10 cellular contexts compared by ENCODE assay signal in genomic region chr10:71750124-71750841, GRCh38. TPM values are rescaled to one million over a fixed set of nuclear protein-coding genes. Genes with fewer than 3 reads are reported as not detected.
DNase-seq lines count a peak whose midpoint lies in the region; ATAC-seq, FAIRE-seq and TF ChIP-seq lines count a peak whose summit lies in the region.
"Had no signal": no experiment of that assay in that cellular context is flagged by ENCODE, and none has a peak within 500 bp of the region (broad histone marks: within the 10 kb centered on the region; RNA-seq: fewer than 3 reads in every experiment).

No MANE protein-coding gene starts in this region.

- TF ChIP-seq POLR2A in HepG2 (IDR thresholded peaks at IDR 0.05; ENCODE audit: insufficient read depth in 1 of 2, low read depth in 2 of 2, low read length in 2 of 2) = no peak
- no peak for TF ChIP-seq POLR2A in vagina (IDR thresholded peaks at IDR 0.05)

- H3K79me2 ChIP-seq in HepG2 (ENCODE audit: insufficient read depth, low read length) = no peaks in the 10 kb centered on the region

- 91% methylated on average over 15 of the region's 15 CpGs for WGBS in liver
- 64% methylated on average over 8 of the region's 15 CpGs for WGBS in HepG2 (ENCODE audit: low lambda C conversion rate)

- no peak overlapping the region for H2AFZ ChIP-seq in HepG2 (ENCODE audit: low read length)
- H2AFZ ChIP-seq: PC-9 had no signal

- intact Hi-C loops in HepG2 (cut with micrococcal nuclease; ENCODE audit: unreplicated experiment) = no loop called here
- intact Hi-C loops in vagina (cut with DNase I) = no loop called here
- intact Hi-C loops in tibial artery (cut with DNase I; ENCODE audit: low total_unique reads) = no loop called here

- BruUV-seq in HepG2 (replicated peaks; lab: Mats Ljungman, UMichigan) = no TSS peak

- no peak overlapping the region for H3K4me3 Mint-ChIP-seq in activated CD4-positive, alpha-beta memory T cell treated with anti-CD3 and anti-CD28 coated beads, Interleukin-2, amount 10 ng/mL, durations not matched to agents 7 days and 5 days
- peak overlapping the region; percentile 36 to 85 (median 49) for H3K4me3 Mint-ChIP-seq in immature natural killer cell

- H3K27ac ChIP-seq in liver (ENCODE audit: low read depth in 1 of 2, low read length in 2 of 2) (peak overlapping the region; percentile 29 to 38), HepG2 (ENCODE audit: extremely low read length, insufficient read depth, low read length) (no peak overlapping the region), vagina (peak overlapping the region; percentile 75), tibial artery (peak overlapping the region in 1 of 2 donors; percentile 57)
- H3K27ac ChIP-seq: PC-9 had no signal

- no peak for TF ChIP-seq RAD21 in liver (IDR thresholded peaks at IDR 0.05)
- TF ChIP-seq RAD21 in HepG2 (CRISPR knock-in tag; IDR thresholded peaks at IDR 0.05) = no peak

- peak overlapping the region; percentile 95 for H3K27ac Mint-ChIP-seq in activated CD4-positive, alpha-beta memory T cell treated with anti-CD3 and anti-CD28 coated beads, Interleukin-2, amount 10 ng/mL, durations not matched to agents 7 days and 5 days
- peak overlapping the region; percentile 94 to 99 (median 96) for H3K27ac Mint-ChIP-seq in immature natural killer cell

- peaks cover 71% of the 10 kb centered on the region for H3K36me3 Mint-ChIP-seq in activated CD4-positive, alpha-beta memory T cell treated with anti-CD3 and anti-CD28 coated beads, Interleukin-2, amount 10 ng/mL, durations not matched to agents 7 days and 5 days (ENCODE audit: low read depth)
- peaks cover 7 to 21% (median 10%) of the 10 kb centered on the region in 3 donors for H3K36me3 Mint-ChIP-seq in immature natural killer cell

- H3K36me3 ChIP-seq in liver (ENCODE audit: control insufficient read depth in 4 of 4, insufficient read depth in 3 of 4, low read depth in 1 of 4, low read length in 3 of 4) = peaks cover 0 to 3% (median 0%) of the 10 kb centered on the region in 4 donors
- no peaks in the 10 kb centered on the region for H3K36me3 ChIP-seq in HepG2 (replicated peaks in 1 of 2; ENCODE audit: control insufficient read depth in 1 of 2, insufficient read depth in 2 of 2, low read length in 2 of 2)
- peaks cover 0 to 32% of the 10 kb centered on the region in 2 donors for H3K36me3 ChIP-seq in vagina
- peaks cover 39 to 60% (median 59%) of the 10 kb centered on the region in 3 donors for H3K36me3 ChIP-seq in tibial artery

- in situ Hi-C loops in HepG2 (cut with HindIII; ENCODE audit: extremely low pct_ligation_motif_present, low pct_unique_long_range_greater_than_20kb) = no loop called here

- H3K27me3 ChIP-seq in liver (ENCODE audit: control insufficient read depth in 4 of 4, insufficient read depth in 4 of 4, low read length in 3 of 4) = no peaks in the 10 kb centered on the region
- H3K27me3 ChIP-seq in HepG2 (ENCODE audit: control insufficient read depth in 1 of 2, insufficient read depth in 2 of 2, low read length in 2 of 2) = peaks cover 1 to 22% of the 10 kb centered on the region in 2 experiments; a peak in 3 of 5 replicates
- no peaks in the 10 kb centered on the region for H3K27me3 ChIP-seq in vagina
- H3K27me3 ChIP-seq in tibial artery = no peaks in the 10 kb centered on the region
- H3K27me3 ChIP-seq: MG63 had no signal

- H3K4me1 ChIP-seq in liver (ENCODE audit: control insufficient read depth in 4 of 4, insufficient read depth in 4 of 4, low read length in 3 of 4) = peaks cover 5 to 31% (median 13%) of the 10 kb centered on the region in 4 donors
- peaks cover 52% of the 10 kb centered on the region for H3K4me1 ChIP-seq in HepG2 (ENCODE audit: insufficient read depth, low read length)
- H3K4me1 ChIP-seq in vagina = peaks cover 82% of the 10 kb centered on the region
- peaks cover 3 to 34% (median 28%) of the 10 kb centered on the region in 4 donors for H3K4me1 ChIP-seq in tibial artery

- peaks cover 91% of the 10 kb centered on the region for H3K4me1 Mint-ChIP-seq in activated CD4-positive, alpha-beta memory T cell treated with anti-CD3 and anti-CD28 coated beads, Interleukin-2, amount 10 ng/mL, durations not matched to agents 7 days and 5 days
- H3K4me1 Mint-ChIP-seq in immature natural killer cell = peaks cover 92 to 94% of the 10 kb centered on the region in 2 donors

- no peak overlapping the region for H3K4me2 ChIP-seq in HepG2 (ENCODE audit: low read depth, low read length)
- H3K4me2 ChIP-seq: PC-9 had no signal

- TF ChIP-seq CTCF in liver (IDR thresholded peaks at IDR 0.05; ENCODE audit: low read depth, low read length, missing input control) = no peak
- no peak for TF ChIP-seq CTCF in HepG2 (CRISPR knock-in tag; IDR thresholded peaks at IDR 0.05)
- TF ChIP-seq CTCF in vagina (IDR thresholded peaks at IDR 0.05) = no peak
- no peak for TF ChIP-seq CTCF in tibial artery (IDR thresholded peaks at IDR 0.05)

- no peaks in the 10 kb centered on the region for H3K9me3 Mint-ChIP-seq in activated CD4-positive, alpha-beta memory T cell treated with anti-CD3 and anti-CD28 coated beads, Interleukin-2, amount 10 ng/mL, durations not matched to agents 7 days and 5 days
- H3K9me3 Mint-ChIP-seq in immature natural killer cell = no peaks in the 10 kb centered on the region

- H3K9ac ChIP-seq in liver (ENCODE audit: low read depth in 1 of 2, low read length in 2 of 2) (no peak overlapping the region), HepG2 (ENCODE audit: insufficient read depth, low read depth, low read length) (no peak overlapping the region)

- no peaks in the 10 kb centered on the region for H3K27me3 Mint-ChIP-seq in activated CD4-positive, alpha-beta memory T cell treated with anti-CD3 and anti-CD28 coated beads, Interleukin-2, amount 10 ng/mL, durations not matched to agents 7 days and 5 days
- peaks cover 6 to 10% (median 9%) of the 10 kb centered on the region in 3 donors for H3K27me3 Mint-ChIP-seq in immature natural killer cell (ENCODE audit: low read depth in 3 of 3)

- DNase-seq in HepG2 (ENCODE audit: low spot score) = no peak
- DNase-seq in activated CD4-positive, alpha-beta memory T cell treated with anti-CD3 and anti-CD28 coated beads, Interleukin-2, amount 10 ng/mL, durations not matched to agents 7 days and 5 days = no peak
- DNase-seq in immature natural killer cell = no peak
- no peak for DNase-seq in vagina (ENCODE audit: extremely low spot score in 2 of 2)
- DNase-seq in tibial artery = no peak
- DNase-seq in NCI-H2107 (lab: John Stamatoyannopoulos, UW) = no peak
- DNase-seq: MG63, PC-9 had no signal

- H3K4me3 ChIP-seq in liver (ENCODE audit: low read depth in 1 of 3, low read length in 3 of 3) = no peak overlapping the region
- H3K4me3 ChIP-seq in HepG2 (replicated peaks in 1 of 3; ENCODE audit: insufficient read depth in 1 of 3, low read depth in 2 of 3, low read length in 3 of 3) = no peak overlapping the region
- no peak overlapping the region for H3K4me3 ChIP-seq in vagina
- no peak overlapping the region for H3K4me3 ChIP-seq in tibial artery
- H3K4me3 ChIP-seq: MG63, PC-9 had no signal

- H4K20me1 ChIP-seq in HepG2 (ENCODE audit: insufficient read depth, low read length) = no peaks in the 10 kb centered on the region

- CTCF ChIA-PET in HepG2 (lab: Yijun Ruan, JAX; ENCODE audit: low intra/inter-chr PET ratio, low total read pairs) = no interaction called here
- CTCF ChIA-PET in activated CD4-positive, alpha-beta memory T cell treated with anti-CD3 and anti-CD28 coated beads, Interleukin-2, amount 10 ng/mL, durations not matched to agents 7 days and 5 days (lab: Charles Lee) = interaction anchor here (4.0 kb wide), 1 partner anchor 23 kb away, joined by 31 read pairs; the partner anchor contains the start of gene VSIR

- POLR2A ChIA-PET in HepG2 (lab: Yijun Ruan, JAX) = no interaction called here
- POLR2A ChIA-PET in activated CD4-positive, alpha-beta memory T cell treated with anti-CD3 and anti-CD28 coated beads, Interleukin-2, amount 10 ng/mL, durations not matched to agents 7 days and 5 days (lab: Charles Lee) = interaction anchor here (0.7 to 5.0 kb wide), 4 partner anchors 13 to 24 kb away, joined by 3 to 65 read pairs (median 4); partner anchors contain the start of gene VSIR

- no peak for FAIRE-seq in HepG2 (lab: Jason Lieb, UNC)

- ATAC-seq in HepG2 = no peak
- ATAC-seq in GM19351 (IDR thresholded peaks at IDR 0.05; ENCODE audit: unreplicated experiment) = no peak

- TF ChIP-seq EP300 in HepG2 (IDR thresholded peaks at IDR 0.05; ENCODE audit: low read depth in 2 of 2, low read length in 2 of 2) = no peak
- TF ChIP-seq EP300 in HepG2 (CRISPR knock-in tag; IDR thresholded peaks at IDR 0.05; ENCODE audit: borderline replicate concordance) = no peak

- no peaks in the 10 kb centered on the region for H3K9me3 ChIP-seq in liver (ENCODE audit: control insufficient read depth in 4 of 4, low read length in 3 of 4)
- no peaks in the 10 kb centered on the region for H3K9me3 ChIP-seq in HepG2 (ENCODE audit: low read length)
- H3K9me3 ChIP-seq in vagina = no peaks in the 10 kb centered on the region
- no peaks in the 10 kb centered on the region for H3K9me3 ChIP-seq in tibial artery
- H3K9me3 ChIP-seq: MG63 had no signal

RNA-seq across cellular contexts. Expression of gene VSIR, which starts 23.0 kb away (rescaled TPM):
- total RNA-seq in liver (10 to 100 TPM; 11.3 to 12.2 TPM), HepG2 (2016; rRNA removed; fragmentation: Illumina TruSeq; extraction: Trizol) (0.36 and 0.44 TPM in 2 replicates), vagina (96.5 TPM)
- polyA plus RNA-seq in liver (10 to 100 TPM in 1 of 2 donors, 1 to 10 TPM in 1; 7.2 to 10.3 TPM), HepG2 (2011; rRNA removed) (3.2 and 3.8 TPM in 2 replicates), immature natural killer cell (100 to 1,000 TPM; 183 to 376 (median 274) TPM)
- total RNA-seq in HepG2 (2016; cell fraction: cytosol; rRNA removed; fragmentation: Illumina TruSeq; extraction: Trizol; ENCODE audit: low read depth) = 0.26 TPM in 1 of 2 replicates, not detected in the other
- 0.41 TPM in 1 of 2 replicates, not detected in the other for total RNA-seq in HepG2 (2016; cell fraction: insoluble cytoplasmic fraction; rRNA removed; fragmentation: Illumina TruSeq; extraction: Trizol)
- 0.14 TPM in 1 of 2 replicates, not detected in the other for total RNA-seq in HepG2 (2016; cell fraction: membrane; rRNA removed; fragmentation: Illumina TruSeq; extraction: Trizol)
- 0.16 and 0.19 TPM in 2 replicates for total RNA-seq in HepG2 (2016; cell fraction: nucleus; rRNA removed; fragmentation: Illumina TruSeq; extraction: Trizol)
- 2.2 and 3.9 TPM in 2 replicates for polyA plus RNA-seq in HepG2 (2011; cell fraction: cytosol; rRNA removed)
- 2.1 and 3.3 TPM in 2 replicates for polyA plus RNA-seq in HepG2 (2011; cell fraction: nucleus; rRNA removed)
- polyA plus RNA-seq in HepG2 (2012) = 0.35 and 0.81 TPM in 2 replicates
- 0.18 and 0.35 TPM in 2 replicates for polyA plus RNA-seq in HepG2 (2016; cell fraction: cytosol; fragmentation: Illumina TruSeq; extraction: Trizol; ENCODE audit: low read depth)
- polyA plus RNA-seq in HepG2 (2016; cell fraction: insoluble cytoplasmic fraction; fragmentation: Illumina TruSeq; extraction: Trizol; ENCODE audit: low read depth) = 0.23 TPM in 1 of 2 replicates, not detected in the other
- 0.14 and 0.38 TPM in 2 replicates for polyA plus RNA-seq in HepG2 (2016; cell fraction: membrane; fragmentation: Illumina TruSeq; extraction: Trizol; ENCODE audit: low read depth)
- polyA plus RNA-seq in HepG2 (2016; cell fraction: nucleus; fragmentation: Illumina TruSeq; extraction: Trizol; ENCODE audit: insufficient read depth, low read depth) = 0.32 and 1.1 TPM in 2 replicates
- 4.6 and 6.5 TPM in 2 replicates for polyA minus RNA-seq in HepG2 (2011; rRNA and poly(A)+ RNA removed; ENCODE audit: low replicate concordance)
- 3.0 and 4.5 TPM in 2 replicates for polyA minus RNA-seq in HepG2 (2011; cell fraction: cytosol; rRNA and poly(A)+ RNA removed)
- 1.9 and 2.3 TPM in 2 replicates for polyA minus RNA-seq in HepG2 (2011; cell fraction: nucleus; rRNA and poly(A)+ RNA removed)
- total RNA-seq in activated CD4-positive, alpha-beta memory T cell treated with anti-CD3 and anti-CD28 coated beads, Interleukin-2, amount 10 ng/mL, durations not matched to agents 7 days and 5 days = 100 to 1,000 TPM; 109 TPM

RNA-seq across cellular contexts. Expression of gene C10orf105, which starts 30.7 kb away (rescaled TPM):
- under 1 TPM in 1 of 2 donors, not detected in 1; under 0.01 TPM for total RNA-seq in liver
- polyA plus RNA-seq in liver = under 1 TPM in 1 of 2 donors, not detected in 1; 0.07 TPM
- total RNA-seq in HepG2 (2016; rRNA removed; fragmentation: Illumina TruSeq; extraction: Trizol) = not detected in 2 replicates
- total RNA-seq in HepG2 (2016; cell fraction: cytosol; rRNA removed; fragmentation: Illumina TruSeq; extraction: Trizol; ENCODE audit: low read depth) = not detected in 2 replicates
- total RNA-seq in HepG2 (2016; cell fraction: insoluble cytoplasmic fraction; rRNA removed; fragmentation: Illumina TruSeq; extraction: Trizol) = not detected in 2 replicates
- total RNA-seq in HepG2 (2016; cell fraction: membrane; rRNA removed; fragmentation: Illumina TruSeq; extraction: Trizol) = not detected in 2 replicates
- not detected in 2 replicates for total RNA-seq in HepG2 (2016; cell fraction: nucleus; rRNA removed; fragmentation: Illumina TruSeq; extraction: Trizol)
- polyA plus RNA-seq in HepG2 (2011; rRNA removed) = not detected in 2 replicates
- polyA plus RNA-seq in HepG2 (2011; cell fraction: cytosol; rRNA removed) = not detected in 2 replicates
- polyA plus RNA-seq in HepG2 (2011; cell fraction: nucleus; rRNA removed) = not detected in 2 replicates
- not detected in 2 replicates for polyA plus RNA-seq in HepG2 (2012)
- not detected in 2 replicates for polyA plus RNA-seq in HepG2 (2016; cell fraction: cytosol; fragmentation: Illumina TruSeq; extraction: Trizol; ENCODE audit: low read depth)
- not detected in 2 replicates for polyA plus RNA-seq in HepG2 (2016; cell fraction: insoluble cytoplasmic fraction; fragmentation: Illumina TruSeq; extraction: Trizol; ENCODE audit: low read depth)
- polyA plus RNA-seq in HepG2 (2016; cell fraction: membrane; fragmentation: Illumina TruSeq; extraction: Trizol; ENCODE audit: low read depth) = not detected in 2 replicates
- not detected in 2 replicates for polyA plus RNA-seq in HepG2 (2016; cell fraction: nucleus; fragmentation: Illumina TruSeq; extraction: Trizol; ENCODE audit: insufficient read depth, low read depth)
- polyA minus RNA-seq in HepG2 (2011; rRNA and poly(A)+ RNA removed; ENCODE audit: low replicate concordance) = not detected in 2 replicates
- polyA minus RNA-seq in HepG2 (2011; cell fraction: cytosol; rRNA and poly(A)+ RNA removed) = not detected in 2 replicates
- polyA minus RNA-seq in HepG2 (2011; cell fraction: nucleus; rRNA and poly(A)+ RNA removed) = not detected in 2 replicates
- total RNA-seq in activated CD4-positive, alpha-beta memory T cell treated with anti-CD3 and anti-CD28 coated beads, Interleukin-2, amount 10 ng/mL, durations not matched to agents 7 days and 5 days = under 1 TPM; 0.25 to 0.33 TPM
- under 1 TPM in 2 of 3 donors, not detected in 1; 0.09 to 0.11 TPM for polyA plus RNA-seq in immature natural killer cell
- 0.49 TPM for total RNA-seq in vagina
- total RNA-seq: PC-9 had no signal
